7 cellular contexts compared by ENCODE assay signal in genomic region chr20:10671850-10672578, GRCh38. TPM values are rescaled to one million over a fixed set of nuclear protein-coding genes. Genes with fewer than 3 reads are reported as not detected.
DNase-seq lines count a peak whose midpoint lies in the region; ATAC-seq and TF ChIP-seq lines count a peak whose summit lies in the region.

No MANE protein-coding gene starts in this region.

- H3K27ac ChIP-seq in heart right ventricle (peak overlapping the region; percentile 89 to 100 (median 98)), rectal smooth muscle tissue (ENCODE audit: low read depth, low read length) (peak overlapping the region; percentile 96)

- TF ChIP-seq CTCF in GM06990 (IDR thresholded peaks at IDR 0.05; ENCODE audit: insufficient read depth, low read length, poor library complexity, severe bottlenecking): no peak
- no peak for TF ChIP-seq CTCF in heart right ventricle (IDR thresholded peaks at IDR 0.05)

- intact Hi-C loops in heart right ventricle (cut with DNase I): loop anchor here in 8 of 10 donors (1.0 to 10.0 kb wide), 19 partner anchors 70 to 873 kb away; partner anchors contain the start of gene SLX4IP (in 1 of the 8)

- H3K27me3 ChIP-seq in GM06990 (replicated peaks; ENCODE audit: control insufficient read depth, insufficient read depth, low read length) (no peaks in the 10 kb centered on the region; the same call in 1 of the 2 replicates), heart right ventricle (no peaks in the 10 kb centered on the region), rectal smooth muscle tissue (ENCODE audit: control insufficient read depth, insufficient read depth, low read length) (no peaks in the 10 kb centered on the region)

- H3K9ac ChIP-seq in rectal smooth muscle tissue (ENCODE audit: low read length): peak overlapping the region; percentile 57

- H3K36me3 Mint-ChIP-seq in activated naive CD8-positive, alpha-beta T cell treated with anti-CD3 and anti-CD28 coated beads for 36 hours: no peaks in the 10 kb centered on the region

- DNase-seq in GM06990 (ENCODE audit: extremely low read depth, insufficient read length): peak; percentile 29
- DNase-seq in LoVo (ENCODE audit: low spot score): peak; percentile 37
- DNase-seq in activated naive CD8-positive, alpha-beta T cell treated with anti-CD3 and anti-CD28 coated beads for 36 hours: peak; percentile 6
- DNase-seq in heart right ventricle: peak; percentile 82 to 87
- DNase-seq in NCI-H526 treated with DMSO at 0.1 percent for 48 hours (lab: John Stamatoyannopoulos, UW): no peak

- peaks cover 22% of the 10 kb centered on the region for H3K4me1 Mint-ChIP-seq in activated naive CD8-positive, alpha-beta T cell treated with anti-CD3 and anti-CD28 coated beads for 36 hours

- no peak overlapping the region for H3K27ac Mint-ChIP-seq in activated naive CD8-positive, alpha-beta T cell treated with anti-CD3 and anti-CD28 coated beads for 36 hours

- 8 to 9% methylated on average over 42 of the region's 42 CpGs for WGBS in heart right ventricle, 2 donors

- H3K36me3 ChIP-seq in GM06990 (ENCODE audit: control insufficient read depth, insufficient read depth, low read length): no peaks in the 10 kb centered on the region
- peaks cover 0 to 36% (median 0%) of the 10 kb centered on the region in 9 donors for H3K36me3 ChIP-seq in heart right ventricle
- peaks cover 9% of the 10 kb centered on the region for H3K36me3 ChIP-seq in rectal smooth muscle tissue (ENCODE audit: control insufficient read depth, insufficient read depth, low read length)

- H3K27me3 Mint-ChIP-seq in activated naive CD8-positive, alpha-beta T cell treated with anti-CD3 and anti-CD28 coated beads for 36 hours: peaks cover 74% of the 10 kb centered on the region

- peaks cover 10 to 55% (median 39%) of the 10 kb centered on the region in 9 donors for H3K4me1 ChIP-seq in heart right ventricle
- H3K4me1 ChIP-seq in rectal smooth muscle tissue (ENCODE audit: control insufficient read depth, insufficient read depth, low read length): peaks cover 24% of the 10 kb centered on the region

- peak overlapping the region; percentile 55 for H3K4me3 ChIP-seq in GM06990 (replicated peaks; ENCODE audit: low read depth, low read length)
- H3K4me3 ChIP-seq in heart right ventricle: peak overlapping the region; percentile 69 to 98 (median 87)
- peak overlapping the region; percentile 88 for H3K4me3 ChIP-seq in rectal smooth muscle tissue (ENCODE audit: low read length)

- peak overlapping the region; percentile 65 for H3K4me3 Mint-ChIP-seq in activated naive CD8-positive, alpha-beta T cell treated with anti-CD3 and anti-CD28 coated beads for 36 hours

- no peaks in the 10 kb centered on the region for H3K9me3 ChIP-seq in heart right ventricle

- ATAC-seq in heart right ventricle (peak; percentile 24 to 71 (median 64)), HG03175 (IDR thresholded peaks at IDR 0.05; ENCODE audit: unreplicated experiment) (no peak)

- H3K9me3 Mint-ChIP-seq in activated naive CD8-positive, alpha-beta T cell treated with anti-CD3 and anti-CD28 coated beads for 36 hours: no peaks in the 10 kb centered on the region

RNA-seq across cellular contexts. Expression of gene JAG1, which starts 1.8 kb away (rescaled TPM):
- under 1 TPM in 1 of 2 experiments, not detected in 1; 0.19 TPM for total RNA-seq in activated naive CD8-positive, alpha-beta T cell treated with anti-CD3 and anti-CD28 coated beads for 36 hours
- 10 to 100 TPM; 23.0 to 38.2 (median 27.5) TPM for total RNA-seq in heart right ventricle
- polyA plus RNA-seq in heart right ventricle: 10 to 100 TPM; 11.1 to 17.9 TPM

Comparison
In these comparisons a context has a peak if more than half of its experiments do, and no peak if none do; other contexts are left out.
1. RNA of gene JAG1, which starts 1.8 kb away (total RNA-seq): 23.0 to 38.2 TPM in heart right ventricle; 0.19 TPM in activated naive CD8-positive, alpha-beta T cell treated with anti-CD3 and anti-CD28 coated beads for 36 hours; every median in the first group is over 10 times any median in the second.
2. Peak in every context shown above with its lines, with median percentiles within 50 percentile points of each other: H3K4me3 ChIP-seq.